In the genomic region with DNA sequence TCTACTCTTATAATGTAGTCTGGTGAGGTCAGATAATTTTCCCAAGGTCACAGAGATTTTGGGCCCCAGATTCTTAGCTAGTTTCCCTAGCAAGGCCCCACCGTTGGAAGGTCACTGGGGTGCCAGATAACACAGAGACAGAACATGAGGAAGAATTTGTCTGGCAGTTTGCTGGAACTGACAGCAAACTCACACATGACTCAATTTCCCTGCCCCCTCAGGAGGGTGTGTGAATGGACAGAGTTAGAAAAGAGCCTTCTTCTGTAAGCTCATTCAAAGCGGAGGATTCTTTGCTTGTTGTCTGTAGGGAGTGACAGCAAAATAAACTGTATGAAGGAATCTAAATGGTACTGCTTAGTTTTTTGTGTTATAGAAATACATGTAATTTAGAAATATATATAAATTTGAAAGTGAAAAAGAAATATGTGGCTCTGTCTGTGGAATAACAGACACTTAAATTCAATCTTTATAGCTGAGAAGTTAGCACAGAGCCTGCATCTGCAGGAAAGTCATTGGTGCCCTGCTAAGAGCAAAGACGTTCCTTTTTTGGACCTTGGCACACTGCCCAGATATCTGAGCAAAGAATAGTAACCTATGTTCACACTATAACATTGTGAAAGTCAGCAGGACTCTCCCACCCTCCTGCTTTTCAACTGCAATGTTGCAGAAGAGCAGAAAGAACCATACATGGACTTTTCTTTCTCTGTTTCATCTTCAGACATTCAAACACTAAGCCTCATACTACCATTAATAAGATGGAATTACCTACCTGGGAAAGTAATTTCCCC, we compare ENCODE assay signal across 8 cellular contexts. TPM values are rescaled to one million over a fixed set of nuclear protein-coding genes. Genes with fewer than 3 reads are reported as not detected.
DNase-seq lines count a peak whose midpoint lies in the region; ATAC-seq and TF ChIP-seq lines count a peak whose summit lies in the region.

No MANE protein-coding gene starts in this region.

- no peak overlapping the region for H2AFZ ChIP-seq in DND-41 (ENCODE audit: low read depth, low read length)

- DNase-seq in DND-41: no peak
- DNase-seq in T-helper 1 cell: no peak
- DNase-seq in NCI-H187 (lab: John Stamatoyannopoulos, UW): no peak
- DNase-seq in glomerular visceral epithelial cell (ENCODE audit: extremely low spot score): no peak
- no peak for DNase-seq in HT-29 (ENCODE audit: low spot score)

- H3K4me1 ChIP-seq in DND-41 (ENCODE audit: insufficient read depth, low read length): peaks cover 46% of the 10 kb centered on the region
- peaks cover 20% of the 10 kb centered on the region for H3K4me1 ChIP-seq in HUES64 (ENCODE audit: insufficient read depth, low read length)
- peaks cover 47% of the 10 kb centered on the region for H3K4me1 ChIP-seq in muscle layer of colon (ENCODE audit: insufficient read depth, low read length)

- H3K9ac ChIP-seq in DND-41 (ENCODE audit: low read depth, low read length) (no peak overlapping the region), HUES64 (ENCODE audit: low read depth, low read length) (no peak overlapping the region), muscle layer of colon (ENCODE audit: low read length) (no peak overlapping the region)

- H3K36me3 ChIP-seq in DND-41 (ENCODE audit: insufficient read depth, low read length) (peaks cover 40% of the 10 kb centered on the region), HUES64 (ENCODE audit: insufficient read depth, low read length) (peaks cover 47% of the 10 kb centered on the region), muscle layer of colon (ENCODE audit: insufficient read depth, low read length) (peaks cover 18% of the 10 kb centered on the region)

- 91% methylated on average over 3 of the region's 3 CpGs for WGBS in HUES64

- H3K4me3 ChIP-seq in DND-41 (ENCODE audit: low read depth in 1 of 2, low read length in 2 of 2) (0 out of 4 replicates have a peak overlapping the region, but pooled peaks of 1 of the 2 experiments have one; percentile 78), HUES64 (ENCODE audit: low read length) (peak overlapping the region; percentile 92; the same call in 1 of the 2 replicates), muscle layer of colon (ENCODE audit: low read depth in 1 of 2, low read length in 2 of 2) (no peak overlapping the region)

- H3K4me1 Mint-ChIP-seq in activated naive CD8-positive, alpha-beta T cell (ENCODE audit: low read depth): peaks cover 58% of the 10 kb centered on the region

- no peaks in the 10 kb centered on the region for H3K27me3 Mint-ChIP-seq in activated naive CD8-positive, alpha-beta T cell

- peak overlapping the region; percentile 35 for H3K27ac Mint-ChIP-seq in activated naive CD8-positive, alpha-beta T cell

- no peaks in the 10 kb centered on the region for H3K9me3 Mint-ChIP-seq in activated naive CD8-positive, alpha-beta T cell (ENCODE audit: low read depth)

- H3K27me3 ChIP-seq in DND-41 (ENCODE audit: insufficient read depth, low read length, poor library complexity) (no peaks in the 10 kb centered on the region), HUES64 (ENCODE audit: insufficient read depth, low read length) (no peaks in the 10 kb centered on the region), muscle layer of colon (ENCODE audit: control insufficient read depth in 1 of 2, insufficient read depth in 2 of 2, low read length in 2 of 2) (no peaks in the 10 kb centered on the region)

- H3K4me2 ChIP-seq in DND-41 (ENCODE audit: insufficient read depth, low read length): peak overlapping the region; percentile 88; the same call in 1 of the 2 replicates

- no peak for TF ChIP-seq CTCF in DND-41 (IDR thresholded peaks at IDR 0.05; ENCODE audit: borderline replicate concordance, extremely low read depth, low read length, poor library complexity, severe bottlenecking)

- no peak for ATAC-seq in DND-41 (ENCODE audit: insufficient read depth, low read depth)

- no peaks in the 10 kb centered on the region for H3K9me3 ChIP-seq in DND-41 (ENCODE audit: insufficient read depth, low read length, severe bottlenecking)
- no peaks in the 10 kb centered on the region for H3K9me3 ChIP-seq in HUES64 (ENCODE audit: insufficient read depth, low read depth, low read length)
- H3K9me3 ChIP-seq in muscle layer of colon (ENCODE audit: low read length): no peaks in the 10 kb centered on the region

- H3K27ac ChIP-seq in DND-41 (ENCODE audit: low read length) (no peak overlapping the region), HUES64 (ENCODE audit: low read depth, low read length) (no peak overlapping the region), muscle layer of colon (ENCODE audit: low read depth, low read length) (peak overlapping the region; percentile 91)

- H3K79me2 ChIP-seq in DND-41 (ENCODE audit: insufficient read depth, low read length): peaks cover 92% of the 10 kb centered on the region

- H4K20me1 ChIP-seq in DND-41 (ENCODE audit: insufficient read depth, low read length): peaks cover 12% of the 10 kb centered on the region; the same call in 1 of the 2 replicates

- H3K4me3 Mint-ChIP-seq in activated naive CD8-positive, alpha-beta T cell: peak overlapping the region; percentile 97

- H3K36me3 Mint-ChIP-seq in activated naive CD8-positive, alpha-beta T cell: peaks cover 2% of the 10 kb centered on the region

RNA-seq across cellular contexts. Expression of a gene that starts 2.1 kb away (rescaled TPM):
- 279 TPM for polyA plus RNA-seq in HUES64 (2013, experiment 1 of 2)
- polyA plus RNA-seq in HUES64 (2013, experiment 2 of 2): 299 TPM
- 93.7 and 94.2 TPM in 2 replicates for total RNA-seq in HT-29 (2014; rRNA removed; shearing (Covaris generic))

RNA-seq across cellular contexts. Expression of a gene that starts 2.5 kb away (rescaled TPM):
- polyA plus RNA-seq in HUES64 (2013, experiment 1 of 2): 4.7 TPM
- polyA plus RNA-seq in HUES64 (2013, experiment 2 of 2): 5.1 TPM
- 3.0 and 4.8 TPM in 2 replicates for total RNA-seq in HT-29 (2014; rRNA removed; shearing (Covaris generic))
